12 cellular contexts compared by ENCODE assay signal in the genomic region with DNA sequence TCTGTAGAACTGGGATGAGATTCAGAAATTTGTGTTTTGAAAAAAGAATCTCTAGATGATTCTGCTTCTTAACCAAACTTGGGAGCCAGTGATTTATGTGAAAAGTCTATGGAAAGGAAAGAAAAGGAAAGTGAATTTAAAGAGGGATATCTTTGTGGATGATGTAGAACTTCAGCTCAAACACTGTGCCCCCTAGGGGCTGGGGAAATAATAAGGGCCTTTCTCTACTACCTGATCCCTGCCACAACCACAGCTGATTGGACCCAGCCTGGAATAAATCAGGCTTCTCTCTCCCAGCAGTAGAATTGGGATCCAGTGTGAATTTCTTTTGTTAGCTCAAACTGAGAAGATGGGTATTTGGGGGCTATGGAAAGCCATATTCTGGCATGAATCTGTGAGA.
DNase-seq lines count a peak whose midpoint lies in the region; ATAC-seq and TF ChIP-seq lines count a peak whose summit lies in the region.
"Had no signal": no experiment of that assay in that cellular context is flagged by ENCODE, and none has a peak within 500 bp of the region (broad histone marks: within the 10 kb centered on the region; RNA-seq: fewer than 3 reads in every experiment).

No MANE protein-coding gene starts in this region.

- CTCF ChIA-PET in WTC11 (lab: Charles Lee) = interaction anchor here (0.6 to 1.5 kb wide), 12 partner anchors 8 to 1476 kb away, joined by 3 to 7 read pairs (median 4); partner anchors contain the start of gene PRELID2

- H3K9me3 Mint-ChIP-seq in WTC11 = no peaks in the 10 kb centered on the region
- H3K9me3 Mint-ChIP-seq: activated naive CD4-positive, alpha-beta T cell treated with anti-CD3 and anti-CD28 coated beads, Interleukin-2, amount 10 ng/mL, durations not matched to agents 7 days and 5 days had no signal

- no peak overlapping the region for H3K4me3 Mint-ChIP-seq in WTC11
- H3K4me3 Mint-ChIP-seq: activated CD4-positive, alpha-beta T cell treated with anti-CD3 and anti-CD28 coated beads for 36 hours; activated naive CD4-positive, alpha-beta T cell treated with anti-CD3 and anti-CD28 coated beads, Interleukin-2, amount 10 ng/mL, durations not matched to agents 7 days and 5 days had no signal

- no peaks in the 10 kb centered on the region for H3K36me3 Mint-ChIP-seq in WTC11
- H3K36me3 Mint-ChIP-seq: activated naive CD4-positive, alpha-beta T cell treated with anti-CD3 and anti-CD28 coated beads, Interleukin-2, amount 10 ng/mL, durations not matched to agents 7 days and 5 days had no signal

- H3K4me1 ChIP-seq in mucosa of descending colon (ENCODE audit: low read depth) = no peaks in the 10 kb centered on the region
- H3K4me1 ChIP-seq in aorta (ENCODE audit: control insufficient read depth in 1 of 2, insufficient read depth in 2 of 2, low read length in 2 of 2) = no peaks in the 10 kb centered on the region

- H3K36me3 ChIP-seq in mucosa of descending colon (ENCODE audit: low read depth) (no peaks in the 10 kb centered on the region), aorta (ENCODE audit: control insufficient read depth in 1 of 2, insufficient read depth in 2 of 2, low read length in 1 of 2) (no peaks in the 10 kb centered on the region)

- no peak overlapping the region for H3K27ac ChIP-seq in aorta (ENCODE audit: low read depth in 1 of 2, low read length in 2 of 2)

- H3K4me3 ChIP-seq in mucosa of descending colon (no peak overlapping the region), aorta (ENCODE audit: low read length in 2 of 2) (no peak overlapping the region)

- POLR2A ChIA-PET in WTC11 (lab: Charles Lee) = no interaction called here

- H3K27ac Mint-ChIP-seq in WTC11 = no peak overlapping the region
- H3K27ac Mint-ChIP-seq: activated CD4-positive, alpha-beta T cell treated with anti-CD3 and anti-CD28 coated beads for 36 hours; activated naive CD4-positive, alpha-beta T cell treated with anti-CD3 and anti-CD28 coated beads, Interleukin-2, amount 10 ng/mL, durations not matched to agents 7 days and 5 days had no signal

- no peaks in the 10 kb centered on the region; the same call in 1 of the 2 replicates for H3K4me1 Mint-ChIP-seq in WTC11
- H3K4me1 Mint-ChIP-seq: activated naive CD4-positive, alpha-beta T cell treated with anti-CD3 and anti-CD28 coated beads, Interleukin-2, amount 10 ng/mL, durations not matched to agents 7 days and 5 days had no signal

- peak; percentile 29; the same call in 1 of the 2 replicates for TF ChIP-seq CTCF in WTC11 (IDR thresholded peaks at IDR 0.05)
- no peak for TF ChIP-seq CTCF in mucosa of descending colon (IDR thresholded peaks at IDR 0.05)

- no peaks in the 10 kb centered on the region for H3K27me3 ChIP-seq in aorta (ENCODE audit: control insufficient read depth in 1 of 2, insufficient read depth in 2 of 2, low read length in 1 of 2)

- intact Hi-C loops in mucosa of descending colon (cut with DNase I, micrococcal nuclease) = no loop called here
- intact Hi-C loops in aorta (cut with DNase I) = no loop called here

- peak; percentile 92 for ATAC-seq in WTC11
- ATAC-seq in mucosa of descending colon = peak; percentile 30
- ATAC-seq in aorta (ENCODE audit: low FRiP score) = no peak
- no peak for ATAC-seq in GM21423 (IDR thresholded peaks at IDR 0.05; ENCODE audit: unreplicated experiment)
- ATAC-seq: activated CD4-positive, alpha-beta T cell treated with anti-CD3 and anti-CD28 coated beads for 36 hours had no signal

- DNase-seq in EL (peak; percentile 8), HPDE6-E6E7 (ENCODE audit: extremely low spot score) (peak; percentile 20), WTC11 (ENCODE audit: low spot score) (peak; percentile 44), mucosa of descending colon (peak in 1 of 3 donors; percentile 28), aorta (no peak), epidermal melanocyte (ENCODE audit: insufficient read length, low spot score) (no peak)
- DNase-seq in central memory CD4-positive, alpha-beta T cell = no peak
- DNase-seq: activated CD4-positive, alpha-beta T cell treated with anti-CD3 and anti-CD28 coated beads for 36 hours; activated naive CD4-positive, alpha-beta T cell treated with anti-CD3 and anti-CD28 coated beads, Interleukin-2, amount 10 ng/mL, durations not matched to agents 7 days and 5 days; NCI-H1092; retina had no signal

- H3K9me3 ChIP-seq in mucosa of descending colon (no peaks in the 10 kb centered on the region), aorta (ENCODE audit: control insufficient read depth, low read length) (no peaks in the 10 kb centered on the region)

- no peaks in the 10 kb centered on the region for H3K27me3 Mint-ChIP-seq in WTC11 (ENCODE audit: low read depth)
- H3K27me3 Mint-ChIP-seq: activated CD4-positive, alpha-beta T cell treated with anti-CD3 and anti-CD28 coated beads for 36 hours; activated naive CD4-positive, alpha-beta T cell treated with anti-CD3 and anti-CD28 coated beads, Interleukin-2, amount 10 ng/mL, durations not matched to agents 7 days and 5 days had no signal

TF ChIP-seq in WTC11, 78 proteins besides CTCF, POLR2A, EP300 and RAD21:
- TF ChIP-seq ZNF512 (CRISPR knock-in tag; IDR thresholded peaks at IDR 0.05; ENCODE audit: borderline replicate concordance) = no peak
- TF ChIP-seq ZNF232 (CRISPR knock-in tag; IDR thresholded peaks at IDR 0.05) = no peak
- no peak for TF ChIP-seq MYBL2 (CRISPR knock-in tag; IDR thresholded peaks at IDR 0.05)

Comparison
In these comparisons a context has a peak if more than half of its experiments do, and no peak if none do; other contexts are left out.
1. DNase-seq: peak in EL (single experiment), HPDE6-E6E7 (single experiment) and WTC11 (single experiment); none in central memory CD4-positive, alpha-beta T cell (single experiment), aorta (0 of 2) and epidermal melanocyte (single experiment).
2. ATAC-seq: peak in WTC11 (single experiment) and mucosa of descending colon (single experiment); none in aorta (single experiment) and GM21423 (single experiment).